ENCODE assay signal across 16 cellular contexts in genomic region chr3:45524605-45525004, GRCh38.
"Had no signal": no experiment of that assay in that cellular context is flagged by ENCODE, and none has a peak within 500 bp of the region (broad histone marks: within the 10 kb centered on the region; RNA-seq: fewer than 3 reads in every experiment).

No MANE protein-coding gene starts in this region.

- H3K4me3 ChIP-seq: ascending aorta, breast epithelium, coronary artery, lung, right atrium auricular region, tibial nerve had no signal

- DNase-seq: activated CD4-positive, alpha-beta T cell treated with anti-CD3 and anti-CD28 coated beads, Interleukin-2, amount 50 U/mL, for 1 hour; activated CD4-positive, CD25-positive, alpha-beta regulatory T cell treated with anti-CD3 and anti-CD28 coated beads, Interleukin-2, amount 50 U/mL, for 72 hours; activated CD8-positive, alpha-beta memory T cell treated with anti-CD3 and anti-CD28 coated beads, Interleukin-2, amount 50 U/mL, for 4 hours; activated effector memory CD4-positive, alpha-beta T cell treated with anti-CD3 and anti-CD28 coated beads, Interleukin-2, amount 50 U/mL, for 16 hours; activated naive CD4-positive, alpha-beta T cell treated with anti-CD3 and anti-CD28 coated beads, Interleukin-2, amount 50 U/mL, for 16 hours; activated T-cell treated with anti-CD3 and anti-CD28 coated beads, Interleukin-2, amount 50 U/mL, for 48 hours; erythroblast; left colon; occipital lobe; stimulated activated CD4-positive, alpha-beta T cell treated with anti-CD3 and anti-CD28 coated beads, Interleukin-2, amount 100 ng/mL, for 48 hours had no signal

- ATAC-seq: left colon had no signal

- H3K36me3 ChIP-seq: breast epithelium had no signal

- H3K4me1 ChIP-seq: ascending aorta, breast epithelium, right atrium auricular region, tibial nerve had no signal

- H3K27me3 ChIP-seq: ascending aorta, breast epithelium, right atrium auricular region, tibial nerve had no signal

- H3K27ac ChIP-seq: ascending aorta, breast epithelium, coronary artery, right atrium auricular region, tibial nerve had no signal

- H3K9me3 ChIP-seq: ascending aorta, breast epithelium, right atrium auricular region, tibial nerve had no signal
